Comparison of ENCODE assay signal across 8 cellular contexts in genomic region chr2:96527052-96527964, GRCh38.
A peak's percentile ranks its signal among the peaks of the same experiment; 100 is the strongest.
DNase-seq lines count a peak whose midpoint lies in the region; TF ChIP-seq lines count a peak whose summit lies in the region.

No MANE protein-coding gene starts in this region.

- peaks cover 14% of the 10 kb centered on the region for H3K27me3 Mint-ChIP-seq in nephron (ENCODE audit: low read depth)

- no peaks in the 10 kb centered on the region for H3K9me3 ChIP-seq in BLaER1 treated with 17β-estradiol and CSF1 and Interleukin-3, amounts not matched to agents 10 nM and 100 nM (replicated peaks in 1 of 11)
- no peaks in the 10 kb centered on the region for H3K9me3 ChIP-seq in effector memory CD4-positive, alpha-beta T cell (ENCODE audit: control insufficient read depth, low read length)
- H3K9me3 ChIP-seq in tibial artery, result no peaks in the 10 kb centered on the region

- peak overlapping the region; percentile 39 to 84 (median 84) for H3K27ac Mint-ChIP-seq in nephron

- TF ChIP-seq CTCF in HFF-Myc (IDR thresholded peaks at IDR 0.05; ENCODE audit: low read depth, low read length, missing control alignments), result peak; percentile 23
- TF ChIP-seq CTCF in nephron (IDR thresholded peaks at IDR 0.05; ENCODE audit: unreplicated experiment in 3 of 3), result peak; percentile 27 to 45 (median 38)
- TF ChIP-seq CTCF in tibial artery (IDR thresholded peaks at IDR 0.05), result peak in 1 of 2 experiments; percentile 45

- peak overlapping the region; percentile 85 to 98 (median 93) for H3K27ac ChIP-seq in BLaER1 treated with 17β-estradiol and CSF1 and Interleukin-3, amounts not matched to agents 10 nM and 100 nM
- peak overlapping the region; percentile 58 for H3K27ac ChIP-seq in effector memory CD4-positive, alpha-beta T cell (ENCODE audit: insufficient read depth, low read length, poor library complexity, severe bottlenecking)
- peak overlapping the region; percentile 89 to 97 for H3K27ac ChIP-seq in tibial artery

- intact Hi-C loops in tibial artery (cut with DNase I; ENCODE audit: low total_unique reads), result loop anchor here (10.0 kb wide), 1 partner anchor 323 kb away; the partner anchor contains the start of gene STARD7

- H3K4me2 ChIP-seq in BLaER1 treated with 17β-estradiol and CSF1 and Interleukin-3, amounts not matched to agents 10 nM and 100 nM, result peak overlapping the region; percentile 93 to 100 (median 98)

- H3K4me1 Mint-ChIP-seq in nephron, result peaks cover 55% of the 10 kb centered on the region

- H3K36me3 Mint-ChIP-seq in nephron (ENCODE audit: low read depth), result no peaks in the 10 kb centered on the region

- no peaks in the 10 kb centered on the region for H3K9me3 Mint-ChIP-seq in nephron

- peak overlapping the region; percentile 39 to 75 (median 62) for H3K4me3 ChIP-seq in BLaER1 treated with 17β-estradiol and CSF1 and Interleukin-3, amounts not matched to agents 10 nM and 100 nM
- peak overlapping the region; percentile 33 for H3K4me3 ChIP-seq in HFF-Myc (replicated peaks; ENCODE audit: low read depth, low read length)
- peak overlapping the region; percentile 76 for H3K4me3 ChIP-seq in effector memory CD4-positive, alpha-beta T cell (ENCODE audit: insufficient read depth, low read depth, low read length, poor library complexity, severe bottlenecking)
- peak overlapping the region; percentile 60 to 63 for H3K4me3 ChIP-seq in tibial artery

- H3K36me3 ChIP-seq in BLaER1 treated with 17β-estradiol and CSF1 and Interleukin-3, amounts not matched to agents 10 nM and 100 nM, result no peaks in the 10 kb centered on the region
- no peaks in the 10 kb centered on the region for H3K36me3 ChIP-seq in effector memory CD4-positive, alpha-beta T cell (ENCODE audit: control insufficient read depth, insufficient read depth, low read length)
- H3K36me3 ChIP-seq in tibial artery, result no peaks in the 10 kb centered on the region

- H3K27me3 ChIP-seq in BLaER1 treated with 17β-estradiol and CSF1 and Interleukin-3, amounts not matched to agents 10 nM and 100 nM, result no peaks in the 10 kb centered on the region
- H3K27me3 ChIP-seq in effector memory CD4-positive, alpha-beta T cell (replicated peaks; ENCODE audit: control insufficient read depth, insufficient read depth, low read length, poor library complexity, severe bottlenecking), result no peaks in the 10 kb centered on the region
- no peaks in the 10 kb centered on the region for H3K27me3 ChIP-seq in tibial artery

- DNase-seq in HFF-Myc (ENCODE audit: extremely low read depth, low read depth), result no peak
- DNase-seq in activated CD4-positive, alpha-beta T cell treated with anti-CD3 and anti-CD28 coated beads for 4 hours, result peak; percentile 61 to 63
- peak; percentile 26 to 43 (median 32) for DNase-seq in effector memory CD4-positive, alpha-beta T cell
- DNase-seq in tibial artery, result peak in 1 of 2 donors; percentile 66
- no peak for DNase-seq in NCI-H226
- DNase-seq in NCI-H128 (lab: John Stamatoyannopoulos, UW; ENCODE audit: unreplicated experiment), result no peak

- H3K9ac ChIP-seq in BLaER1 treated with 17β-estradiol and CSF1 and Interleukin-3, amounts not matched to agents 10 nM and 100 nM, result peak overlapping the region; percentile 84 to 91 (median 89)

- no peaks in the 10 kb centered on the region for H4K20me1 ChIP-seq in BLaER1 treated with 17β-estradiol and CSF1 and Interleukin-3, amounts not matched to agents 10 nM and 100 nM

- peaks cover 52 to 95% (median 92%) of the 10 kb centered on the region in 10 experiments for H3K4me1 ChIP-seq in BLaER1 treated with 17β-estradiol and CSF1 and Interleukin-3, amounts not matched to agents 10 nM and 100 nM
- H3K4me1 ChIP-seq in effector memory CD4-positive, alpha-beta T cell (ENCODE audit: control insufficient read depth, insufficient read depth, low read length, poor library complexity, severe bottlenecking), result peaks cover 55% of the 10 kb centered on the region
- H3K4me1 ChIP-seq in tibial artery, result peaks cover 0 to 51% (median 44%) of the 10 kb centered on the region in 4 donors

- peak overlapping the region; percentile 61 to 76 (median 72) for H3K4me3 Mint-ChIP-seq in nephron

Comparison
In these comparisons a context has a peak if more than half of its experiments do, and no peak if none do; other contexts are left out.
1. DNase-seq: peak in activated CD4-positive, alpha-beta T cell treated with anti-CD3 and anti-CD28 coated beads for 4 hours (2 of 2) and effector memory CD4-positive, alpha-beta T cell (3 of 3); none in HFF-Myc (single experiment), NCI-H226 (single experiment) and NCI-H128 (single experiment).
2. Peak in every context shown above with its lines, with median percentiles within 50 percentile points of each other: H3K27ac ChIP-seq and H3K4me3 ChIP-seq.